In genomic region chr7:44883961-44884360, GRCh38 we compare ENCODE assay signal across 8 cellular contexts. TPM values are rescaled to one million over a fixed set of nuclear protein-coding genes. Genes with fewer than 3 reads are reported as not detected.
DNase-seq lines count a peak whose midpoint lies in the region; ATAC-seq and TF ChIP-seq lines count a peak whose summit lies in the region.

No MANE protein-coding gene starts in this region.

- no peaks in the 10 kb centered on the region for H3K9me3 ChIP-seq in SK-N-MC (ENCODE audit: low read depth, low read length)

- DNase-seq in SK-N-MC (ENCODE audit: low read depth, low spot score) (no peak), fibroblast of the aortic adventitia (ENCODE audit: low read depth) (no peak), retinal pigment epithelial cell (ENCODE audit: low read depth) (no peak), SHP77 (lab: John Stamatoyannopoulos, UW) (no peak), mesenteric fat pad (ENCODE audit: low spot score) (no peak)

- no peak overlapping the region for H3K27ac ChIP-seq in SK-N-MC

- H3K4me3 ChIP-seq in GM08714 (ENCODE audit: low read length) (peak overlapping the region; percentile 80), SK-N-MC (peak overlapping the region; percentile 90), fibroblast of the aortic adventitia (ENCODE audit: low read depth, low read length) (peak overlapping the region; percentile 85), retinal pigment epithelial cell (ENCODE audit: low read length) (peak overlapping the region; percentile 77)

- peak overlapping the region; percentile 89 for H3K9ac ChIP-seq in SK-N-MC (ENCODE audit: insufficient read length)

- ATAC-seq in HG02759 (IDR thresholded peaks at IDR 0.05; ENCODE audit: unreplicated experiment) (no peak), HG02588 (IDR thresholded peaks at IDR 0.05; ENCODE audit: unreplicated experiment) (no peak)

- TF ChIP-seq CTCF in fibroblast of the aortic adventitia (IDR thresholded peaks at IDR 0.05; ENCODE audit: insufficient read depth, low read length) = no peak
- no peak for TF ChIP-seq CTCF in retinal pigment epithelial cell (conservative IDR thresholded peaks at IDR 0.05; ENCODE audit: low read depth, low read length)

- peaks cover 42% of the 10 kb centered on the region for H3K36me3 ChIP-seq in SK-N-MC (ENCODE audit: insufficient read depth, low read length)

RNA-seq across cellular contexts. Expression of gene PURB, which starts 1.4 kb away (rescaled TPM):
- 10.5 and 27.2 TPM in 2 replicates for total RNA-seq in fibroblast of the aortic adventitia (ENCODE audit: low replicate concordance)
- total RNA-seq in mesenteric fat pad = 25.4 TPM

RNA-seq across cellular contexts. Expression of gene H2AZ2, which starts 36.1 kb away (rescaled TPM):
- total RNA-seq in fibroblast of the aortic adventitia (ENCODE audit: low replicate concordance) (69.1 and 122 TPM in 2 replicates), mesenteric fat pad (92.3 TPM)
